Comparison of ENCODE assay signal across 1 cellular context in the genomic region with DNA sequence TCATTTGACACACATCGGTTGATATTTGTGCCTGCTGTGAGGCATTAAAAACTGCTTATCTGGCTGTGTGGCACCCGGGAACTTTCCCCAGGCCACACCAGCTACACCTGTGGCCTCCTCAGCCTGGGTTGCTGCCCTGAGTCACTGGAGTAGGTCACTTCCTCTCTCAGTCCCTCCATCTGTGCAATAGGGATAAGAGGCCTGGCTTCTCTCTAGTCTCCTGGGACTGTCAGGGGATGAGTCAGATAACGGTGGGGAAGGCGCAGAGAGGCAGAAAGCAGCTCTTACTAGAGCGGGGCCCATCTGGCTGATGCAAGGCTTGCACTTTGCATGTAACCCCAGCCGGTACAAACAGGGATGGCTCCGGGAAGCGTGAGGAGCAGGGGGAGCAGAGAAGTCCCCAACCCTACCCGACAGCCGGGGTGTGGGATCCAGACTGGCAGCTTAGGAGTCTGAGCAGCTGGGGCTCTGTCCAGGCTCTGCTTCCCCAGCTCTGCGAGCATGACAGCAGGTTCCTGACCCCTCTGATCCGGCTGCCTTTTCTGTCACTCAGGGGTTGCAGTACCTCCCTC.
TF ChIP-seq lines count a peak whose summit lies in the region.

No MANE protein-coding gene starts in this region.

TF ChIP-seq in HepG2, 621 proteins besides CTCF, POLR2A, EP300 and RAD21 (continued from another document and continues in another):
- TF ChIP-seq SOX6 (IDR thresholded peaks at IDR 0.05) (no peak), SOX6 (CRISPR knock-in tag; IDR thresholded peaks at IDR 0.05) (peak; percentile 56; the same call in 1 of the 2 replicates), ZNF614 (CRISPR knock-in tag; IDR thresholded peaks at IDR 0.05; ENCODE audit: borderline replicate concordance) (peak; percentile 80; the same call in 1 of the 2 replicates), ZNF746 (CRISPR knock-in tag; IDR thresholded peaks at IDR 0.05) (no peak; the same call in 1 of the 2 replicates), MEIS2 (CRISPR knock-in tag; IDR thresholded peaks at IDR 0.05) (peak; percentile 52; the same call in 1 of the 2 replicates), ZNF713 (CRISPR knock-in tag; IDR thresholded peaks at IDR 0.05) (no peak), ZNF446 (CRISPR knock-in tag; IDR thresholded peaks at IDR 0.05) (no peak), ZNF780A (CRISPR knock-in tag; IDR thresholded peaks at IDR 0.05) (no peak), ELF3 (CRISPR knock-in tag; IDR thresholded peaks at IDR 0.05) (peak; percentile 74), ZNF496 (CRISPR knock-in tag; IDR thresholded peaks at IDR 0.05; ENCODE audit: insufficient replicate concordance) (no peak), PCBP2 (optimal IDR thresholded peaks at IDR 0.05; ENCODE audit: low read depth, low read length, poor library complexity, severe bottlenecking) (no peak), HOXD1 (CRISPR knock-in tag; IDR thresholded peaks at IDR 0.05) (no peak), HDAC1 (CRISPR knock-in tag; IDR thresholded peaks at IDR 0.05) (peak; percentile 76), SMC3 (IDR thresholded peaks at IDR 0.05; ENCODE audit: low read length) (peak; percentile 8; the same call in 1 of the 2 replicates), NR2F2 (IDR thresholded peaks at IDR 0.05; ENCODE audit: borderline replicate concordance, low read depth) (peak; percentile 21; the same call in 1 of the 2 replicates), NR2C2 (CRISPR knock-in tag; IDR thresholded peaks at IDR 0.05; ENCODE audit: borderline replicate concordance) (peak; percentile 60), ZSCAN9 (CRISPR knock-in tag; IDR thresholded peaks at IDR 0.05; ENCODE audit: borderline replicate concordance) (no peak), WIZ (CRISPR knock-in tag; IDR thresholded peaks at IDR 0.05) (no peak), ZBTB8A (CRISPR knock-in tag; IDR thresholded peaks at IDR 0.05; ENCODE audit: borderline replicate concordance, low read depth) (no peak), MXD4 (CRISPR knock-in tag; IDR thresholded peaks at IDR 0.05) (peak; percentile 35; the same call in 1 of the 2 replicates), ZNF383 (CRISPR knock-in tag; IDR thresholded peaks at IDR 0.05; ENCODE audit: borderline replicate concordance) (no peak), KLF16 (CRISPR knock-in tag; IDR thresholded peaks at IDR 0.05) (0 out of 4 replicates have a peak, but pooled peaks of 1 of the 2 experiments have one; percentile 17), MEF2D (CRISPR knock-in tag; IDR thresholded peaks at IDR 0.05) (peak; percentile 76; the same call in 1 of the 2 replicates), NR3C1 (CRISPR knock-in tag; IDR thresholded peaks at IDR 0.05) (no peak), ZNF101 (CRISPR knock-in tag; IDR thresholded peaks at IDR 0.05; ENCODE audit: borderline replicate concordance, low read depth) (no peak), ZNF562 (CRISPR knock-in tag; IDR thresholded peaks at IDR 0.05; ENCODE audit: borderline replicate concordance) (no peak), ZNF749 (CRISPR knock-in tag; IDR thresholded peaks at IDR 0.05; ENCODE audit: borderline replicate concordance) (0 out of 2 replicates have a peak, but pooled peaks have one; percentile 14), CCDC6 (CRISPR knock-in tag; IDR thresholded peaks at IDR 0.05) (peak; percentile 70), ZNF768 (CRISPR knock-in tag; IDR thresholded peaks at IDR 0.05) (no peak; the same call in 1 of the 2 replicates), ZSCAN22 (CRISPR knock-in tag; IDR thresholded peaks at IDR 0.05) (no peak), ZNF567 (CRISPR knock-in tag; IDR thresholded peaks at IDR 0.05; ENCODE audit: borderline replicate concordance) (no peak), XBP1 (CRISPR knock-in tag; IDR thresholded peaks at IDR 0.05) (no peak; the same call in 1 of the 2 replicates), JUND (CRISPR knock-in tag; IDR thresholded peaks at IDR 0.05) (peak; percentile 71; the same call in 1 of the 2 replicates)
- TF ChIP-seq, protein P1, sequence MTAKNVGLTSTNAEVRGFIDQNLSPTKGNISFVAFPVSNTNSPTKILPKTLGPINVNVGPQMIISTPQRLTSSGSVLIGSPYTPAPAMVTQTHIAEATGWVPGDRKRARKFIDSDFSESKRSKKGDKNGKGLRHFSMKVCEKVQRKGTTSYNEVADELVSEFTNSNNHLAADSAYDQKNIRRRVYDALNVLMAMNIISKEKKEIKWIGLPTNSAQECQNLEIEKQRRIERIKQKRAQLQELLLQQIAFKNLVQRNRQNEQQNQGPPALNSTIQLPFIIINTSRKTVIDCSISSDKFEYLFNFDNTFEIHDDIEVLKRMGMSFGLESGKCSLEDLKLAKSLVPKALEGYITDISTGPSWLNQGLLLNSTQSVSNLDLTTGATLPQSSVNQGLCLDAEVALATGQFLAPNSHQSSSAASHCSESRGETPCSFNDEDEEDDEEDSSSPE (CRISPR knock-in tag; IDR thresholded peaks at IDR 0.05) = 0 out of 2 replicates have a peak, but pooled peaks have one; percentile 23
- TF ChIP-seq, protein P2, sequence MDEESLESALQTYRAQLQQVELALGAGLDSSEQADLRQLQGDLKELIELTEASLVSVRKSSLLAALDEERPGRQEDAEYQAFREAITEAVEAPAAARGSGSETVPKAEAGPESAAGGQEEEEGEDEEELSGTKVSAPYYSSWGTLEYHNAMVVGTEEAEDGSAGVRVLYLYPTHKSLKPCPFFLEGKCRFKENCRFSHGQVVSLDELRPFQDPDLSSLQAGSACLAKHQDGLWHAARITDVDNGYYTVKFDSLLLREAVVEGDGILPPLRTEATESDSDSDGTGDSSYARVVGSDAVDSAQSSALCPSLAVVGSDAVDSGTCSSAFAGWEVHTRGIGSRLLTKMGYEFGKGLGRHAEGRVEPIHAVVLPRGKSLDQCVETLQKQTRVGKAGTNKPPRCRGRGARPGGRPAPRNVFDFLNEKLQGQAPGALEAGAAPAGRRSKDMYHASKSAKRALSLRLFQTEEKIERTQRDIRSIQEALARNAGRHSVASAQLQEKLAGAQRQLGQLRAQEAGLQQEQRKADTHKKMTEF (CRISPR knock-in tag; IDR thresholded peaks at IDR 0.05) = peak; percentile 62
- TF ChIP-seq, protein P3, sequence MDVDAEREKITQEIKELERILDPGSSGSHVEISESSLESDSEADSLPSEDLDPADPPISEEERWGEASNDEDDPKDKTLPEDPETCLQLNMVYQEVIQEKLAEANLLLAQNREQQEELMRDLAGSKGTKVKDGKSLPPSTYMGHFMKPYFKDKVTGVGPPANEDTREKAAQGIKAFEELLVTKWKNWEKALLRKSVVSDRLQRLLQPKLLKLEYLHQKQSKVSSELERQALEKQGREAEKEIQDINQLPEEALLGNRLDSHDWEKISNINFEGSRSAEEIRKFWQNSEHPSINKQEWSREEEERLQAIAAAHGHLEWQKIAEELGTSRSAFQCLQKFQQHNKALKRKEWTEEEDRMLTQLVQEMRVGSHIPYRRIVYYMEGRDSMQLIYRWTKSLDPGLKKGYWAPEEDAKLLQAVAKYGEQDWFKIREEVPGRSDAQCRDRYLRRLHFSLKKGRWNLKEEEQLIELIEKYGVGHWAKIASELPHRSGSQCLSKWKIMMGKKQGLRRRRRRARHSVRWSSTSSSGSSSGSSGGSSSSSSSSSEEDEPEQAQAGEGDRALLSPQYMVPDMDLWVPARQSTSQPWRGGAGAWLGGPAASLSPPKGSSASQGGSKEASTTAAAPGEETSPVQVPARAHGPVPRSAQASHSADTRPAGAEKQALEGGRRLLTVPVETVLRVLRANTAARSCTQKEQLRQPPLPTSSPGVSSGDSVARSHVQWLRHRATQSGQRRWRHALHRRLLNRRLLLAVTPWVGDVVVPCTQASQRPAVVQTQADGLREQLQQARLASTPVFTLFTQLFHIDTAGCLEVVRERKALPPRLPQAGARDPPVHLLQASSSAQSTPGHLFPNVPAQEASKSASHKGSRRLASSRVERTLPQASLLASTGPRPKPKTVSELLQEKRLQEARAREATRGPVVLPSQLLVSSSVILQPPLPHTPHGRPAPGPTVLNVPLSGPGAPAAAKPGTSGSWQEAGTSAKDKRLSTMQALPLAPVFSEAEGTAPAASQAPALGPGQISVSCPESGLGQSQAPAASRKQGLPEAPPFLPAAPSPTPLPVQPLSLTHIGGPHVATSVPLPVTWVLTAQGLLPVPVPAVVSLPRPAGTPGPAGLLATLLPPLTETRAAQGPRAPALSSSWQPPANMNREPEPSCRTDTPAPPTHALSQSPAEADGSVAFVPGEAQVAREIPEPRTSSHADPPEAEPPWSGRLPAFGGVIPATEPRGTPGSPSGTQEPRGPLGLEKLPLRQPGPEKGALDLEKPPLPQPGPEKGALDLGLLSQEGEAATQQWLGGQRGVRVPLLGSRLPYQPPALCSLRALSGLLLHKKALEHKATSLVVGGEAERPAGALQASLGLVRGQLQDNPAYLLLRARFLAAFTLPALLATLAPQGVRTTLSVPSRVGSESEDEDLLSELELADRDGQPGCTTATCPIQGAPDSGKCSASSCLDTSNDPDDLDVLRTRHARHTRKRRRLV (CRISPR knock-in tag; IDR thresholded peaks at IDR 0.05) = no peak; the same call in 1 of the 2 replicates
- TF ChIP-seq, protein P4, sequence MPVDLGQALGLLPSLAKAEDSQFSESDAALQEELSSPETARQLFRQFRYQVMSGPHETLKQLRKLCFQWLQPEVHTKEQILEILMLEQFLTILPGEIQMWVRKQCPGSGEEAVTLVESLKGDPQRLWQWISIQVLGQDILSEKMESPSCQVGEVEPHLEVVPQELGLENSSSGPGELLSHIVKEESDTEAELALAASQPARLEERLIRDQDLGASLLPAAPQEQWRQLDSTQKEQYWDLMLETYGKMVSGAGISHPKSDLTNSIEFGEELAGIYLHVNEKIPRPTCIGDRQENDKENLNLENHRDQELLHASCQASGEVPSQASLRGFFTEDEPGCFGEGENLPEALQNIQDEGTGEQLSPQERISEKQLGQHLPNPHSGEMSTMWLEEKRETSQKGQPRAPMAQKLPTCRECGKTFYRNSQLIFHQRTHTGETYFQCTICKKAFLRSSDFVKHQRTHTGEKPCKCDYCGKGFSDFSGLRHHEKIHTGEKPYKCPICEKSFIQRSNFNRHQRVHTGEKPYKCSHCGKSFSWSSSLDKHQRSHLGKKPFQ (CRISPR knock-in tag; IDR thresholded peaks at IDR 0.05; ENCODE audit: insufficient replicate concordance) = peak; percentile 46
- TF ChIP-seq, protein P5, sequence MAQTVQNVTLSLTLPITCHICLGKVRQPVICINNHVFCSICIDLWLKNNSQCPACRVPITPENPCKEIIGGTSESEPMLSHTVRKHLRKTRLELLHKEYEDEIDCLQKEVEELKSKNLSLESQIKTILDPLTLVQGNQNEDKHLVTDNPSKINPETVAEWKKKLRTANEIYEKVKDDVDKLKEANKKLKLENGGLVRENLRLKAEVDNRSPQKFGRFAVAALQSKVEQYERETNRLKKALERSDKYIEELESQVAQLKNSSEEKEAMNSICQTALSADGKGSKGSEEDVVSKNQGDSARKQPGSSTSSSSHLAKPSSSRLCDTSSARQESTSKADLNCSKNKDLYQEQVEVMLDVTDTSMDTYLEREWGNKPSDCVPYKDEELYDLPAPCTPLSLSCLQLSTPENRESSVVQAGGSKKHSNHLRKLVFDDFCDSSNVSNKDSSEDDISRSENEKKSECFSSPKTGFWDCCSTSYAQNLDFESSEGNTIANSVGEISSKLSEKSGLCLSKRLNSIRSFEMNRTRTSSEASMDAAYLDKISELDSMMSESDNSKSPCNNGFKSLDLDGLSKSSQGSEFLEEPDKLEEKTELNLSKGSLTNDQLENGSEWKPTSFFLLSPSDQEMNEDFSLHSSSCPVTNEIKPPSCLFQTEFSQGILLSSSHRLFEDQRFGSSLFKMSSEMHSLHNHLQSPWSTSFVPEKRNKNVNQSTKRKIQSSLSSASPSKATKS (CRISPR knock-in tag; IDR thresholded peaks at IDR 0.05) = peak; percentile 27; the same call in 1 of the 2 replicates
- TF ChIP-seq, protein P6, sequence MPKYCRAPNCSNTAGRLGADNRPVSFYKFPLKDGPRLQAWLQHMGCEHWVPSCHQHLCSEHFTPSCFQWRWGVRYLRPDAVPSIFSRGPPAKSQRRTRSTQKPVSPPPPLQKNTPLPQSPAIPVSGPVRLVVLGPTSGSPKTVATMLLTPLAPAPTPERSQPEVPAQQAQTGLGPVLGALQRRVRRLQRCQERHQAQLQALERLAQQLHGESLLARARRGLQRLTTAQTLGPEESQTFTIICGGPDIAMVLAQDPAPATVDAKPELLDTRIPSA (CRISPR knock-in tag; IDR thresholded peaks at IDR 0.05; ENCODE audit: borderline replicate concordance) = no peak
- TF ChIP-seq, protein P7, sequence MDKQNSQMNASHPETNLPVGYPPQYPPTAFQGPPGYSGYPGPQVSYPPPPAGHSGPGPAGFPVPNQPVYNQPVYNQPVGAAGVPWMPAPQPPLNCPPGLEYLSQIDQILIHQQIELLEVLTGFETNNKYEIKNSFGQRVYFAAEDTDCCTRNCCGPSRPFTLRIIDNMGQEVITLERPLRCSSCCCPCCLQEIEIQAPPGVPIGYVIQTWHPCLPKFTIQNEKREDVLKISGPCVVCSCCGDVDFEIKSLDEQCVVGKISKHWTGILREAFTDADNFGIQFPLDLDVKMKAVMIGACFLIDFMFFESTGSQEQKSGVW (CRISPR knock-in tag; IDR thresholded peaks at IDR 0.05; ENCODE audit: borderline replicate concordance) = no peak
- TF ChIP-seq, protein P8, sequence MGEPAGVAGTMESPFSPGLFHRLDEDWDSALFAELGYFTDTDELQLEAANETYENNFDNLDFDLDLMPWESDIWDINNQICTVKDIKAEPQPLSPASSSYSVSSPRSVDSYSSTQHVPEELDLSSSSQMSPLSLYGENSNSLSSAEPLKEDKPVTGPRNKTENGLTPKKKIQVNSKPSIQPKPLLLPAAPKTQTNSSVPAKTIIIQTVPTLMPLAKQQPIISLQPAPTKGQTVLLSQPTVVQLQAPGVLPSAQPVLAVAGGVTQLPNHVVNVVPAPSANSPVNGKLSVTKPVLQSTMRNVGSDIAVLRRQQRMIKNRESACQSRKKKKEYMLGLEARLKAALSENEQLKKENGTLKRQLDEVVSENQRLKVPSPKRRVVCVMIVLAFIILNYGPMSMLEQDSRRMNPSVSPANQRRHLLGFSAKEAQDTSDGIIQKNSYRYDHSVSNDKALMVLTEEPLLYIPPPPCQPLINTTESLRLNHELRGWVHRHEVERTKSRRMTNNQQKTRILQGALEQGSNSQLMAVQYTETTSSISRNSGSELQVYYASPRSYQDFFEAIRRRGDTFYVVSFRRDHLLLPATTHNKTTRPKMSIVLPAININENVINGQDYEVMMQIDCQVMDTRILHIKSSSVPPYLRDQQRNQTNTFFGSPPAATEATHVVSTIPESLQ (CRISPR knock-in tag; conservative IDR thresholded peaks at IDR 0.05) = no peak
- TF ChIP-seq, protein P9, sequence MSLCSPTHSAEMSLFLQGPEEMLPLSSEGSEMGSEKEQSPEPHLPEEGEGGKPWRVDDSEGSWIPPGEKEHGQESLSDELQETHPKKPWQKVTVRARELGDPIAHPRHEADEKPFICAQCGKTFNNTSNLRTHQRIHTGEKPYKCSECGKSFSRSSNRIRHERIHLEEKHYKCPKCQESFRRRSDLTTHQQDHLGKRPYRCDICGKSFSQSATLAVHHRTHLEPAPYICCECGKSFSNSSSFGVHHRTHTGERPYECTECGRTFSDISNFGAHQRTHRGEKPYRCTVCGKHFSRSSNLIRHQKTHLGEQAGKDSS (CRISPR knock-in tag; IDR thresholded peaks at IDR 0.05; ENCODE audit: borderline replicate concordance, low read depth) = peak; percentile 71; the same call in 1 of the 2 replicates
